10 cellular contexts compared by ENCODE assay signal in genomic region chr5:112492291-112492690, GRCh38.
DNase-seq lines count a peak whose midpoint lies in the region; ATAC-seq, FAIRE-seq and TF ChIP-seq lines count a peak whose summit lies in the region.
"Had no signal": no experiment of that assay in that cellular context is flagged by ENCODE, and none has a peak within 500 bp of the region (broad histone marks: within the 10 kb centered on the region; RNA-seq: fewer than 3 reads in every experiment).

No MANE protein-coding gene starts in this region.

- peak; percentile 11 to 18 for DNase-seq in SHP77 (lab: John Stamatoyannopoulos, UW)
- DNase-seq in SHP77 treated with DMSO at 0.1 percent for 48 hours (lab: John Stamatoyannopoulos, UW) = no peak
- DNase-seq in RCC 7860 (ENCODE audit: low spot score) = peak; percentile 48
- DNase-seq in dermis microvascular lymphatic vessel endothelial cell (ENCODE audit: low read depth in 2 of 2) = peak; percentile 12 to 73
- peak; percentile 40 for DNase-seq in mesenchymal stem cell
- DNase-seq in suprapubic skin (ENCODE audit: low spot score in 2 of 2) = no peak

- H3K27ac ChIP-seq in mesenchymal stem cell (ENCODE audit: low read length, poor library complexity, severe bottlenecking) (no peak overlapping the region), suprapubic skin (no peak overlapping the region)

- H3K4me3 ChIP-seq in mesenchymal stem cell (ENCODE audit: insufficient read depth in 1 of 2, low read depth in 1 of 2, low read length in 2 of 2) (no peak overlapping the region), suprapubic skin (no peak overlapping the region)

- peaks cover 0 to 17% of the 10 kb centered on the region in 2 experiments for H3K27me3 ChIP-seq in mesenchymal stem cell (ENCODE audit: control insufficient read depth in 1 of 2, insufficient read depth in 1 of 2, low read length in 2 of 2)
- no peaks in the 10 kb centered on the region for H3K27me3 ChIP-seq in suprapubic skin

- ATAC-seq in GM21529 (IDR thresholded peaks at IDR 0.05; ENCODE audit: unreplicated experiment) (peak; percentile 100), HG03575 (IDR thresholded peaks at IDR 0.05; ENCODE audit: extremely low read depth, insufficient number of reproducible peaks, low FRiP score, unreplicated experiment) (peak; percentile 82)

- WGBS in mesenchymal stem cell = 52% methylated on average over 7 of the region's 7 CpGs
- 15% methylated on average over 7 of the region's 7 CpGs for WGBS in suprapubic skin

- no peak overlapping the region for H2BK15ac ChIP-seq in mesenchymal stem cell (ENCODE audit: low read depth, poor library complexity, severe bottlenecking)

- no peak overlapping the region for H2BK5ac ChIP-seq in mesenchymal stem cell (ENCODE audit: low read depth, low read length, poor library complexity, severe bottlenecking)

- H4K8ac ChIP-seq in mesenchymal stem cell (ENCODE audit: low read length) = no peak overlapping the region

- no peak overlapping the region for H3K23ac ChIP-seq in mesenchymal stem cell (ENCODE audit: low read length in 2 of 2)

- peak; percentile 68 for FAIRE-seq in RCC 7860 (lab: Jason Lieb, UNC)
- FAIRE-seq: endometrium, G401.6 had no signal

- H3K14ac ChIP-seq in mesenchymal stem cell (ENCODE audit: low read length in 2 of 2) = no peak overlapping the region

- TF ChIP-seq EP300 in suprapubic skin (IDR thresholded peaks at IDR 0.05) = no peak

- TF ChIP-seq POLR2A in suprapubic skin (IDR thresholded peaks at IDR 0.05) = no peak

- no peak overlapping the region for H2BK12ac ChIP-seq in mesenchymal stem cell (ENCODE audit: low read length in 2 of 2)

- no peak overlapping the region for H3K4me2 ChIP-seq in mesenchymal stem cell (ENCODE audit: low read length, poor library complexity, severe bottlenecking)

- H4K91ac ChIP-seq in mesenchymal stem cell (ENCODE audit: low read length) = no peak overlapping the region

- TF ChIP-seq CTCF in suprapubic skin (IDR thresholded peaks at IDR 0.05) = peak in 1 of 2 donors; percentile 15

- no peaks in the 10 kb centered on the region for H3K36me3 ChIP-seq in mesenchymal stem cell (ENCODE audit: control insufficient read depth in 1 of 2, insufficient read depth in 2 of 2, low read depth in 1 of 2, low read length in 2 of 2)
- H3K36me3 ChIP-seq in suprapubic skin = no peaks in the 10 kb centered on the region

- H2AK5ac ChIP-seq in mesenchymal stem cell (ENCODE audit: low read length, severe bottlenecking) = no peak overlapping the region

- H3K4me1 ChIP-seq in mesenchymal stem cell (ENCODE audit: control insufficient read depth, insufficient read depth, low read depth, low read length) = no peaks in the 10 kb centered on the region
- no peaks in the 10 kb centered on the region for H3K4me1 ChIP-seq in suprapubic skin

- H2AFZ ChIP-seq in mesenchymal stem cell (ENCODE audit: low read depth, low read length) = no peak overlapping the region

- H2BK120ac ChIP-seq in mesenchymal stem cell (ENCODE audit: low read depth, low read length) = no peak overlapping the region

- H3K9me3 ChIP-seq in mesenchymal stem cell (ENCODE audit: control insufficient read depth, low read length) = no peaks in the 10 kb centered on the region
- H3K9me3 ChIP-seq in suprapubic skin = no peaks in the 10 kb centered on the region

- H3K79me1 ChIP-seq in mesenchymal stem cell (replicated peaks; ENCODE audit: low read length, poor library complexity, severe bottlenecking) = no peaks in the 10 kb centered on the region

- H3K18ac ChIP-seq in mesenchymal stem cell (ENCODE audit: low read depth in 1 of 2, low read length in 2 of 2) = no peak overlapping the region

- no peak overlapping the region for H3K9ac ChIP-seq in mesenchymal stem cell (ENCODE audit: low read length)

- no peak overlapping the region for H3K4ac ChIP-seq in mesenchymal stem cell (ENCODE audit: low read depth in 1 of 2, low read length in 2 of 2)

Comparison
In these comparisons a context has a peak if more than half of its experiments do, and no peak if none do; other contexts are left out.
1. DNase-seq: peak in SHP77 (2 of 2), RCC 7860 (single experiment), dermis microvascular lymphatic vessel endothelial cell (2 of 2) and mesenchymal stem cell (single experiment); none in SHP77 treated with DMSO at 0.1 percent for 48 hours (single experiment) and suprapubic skin (0 of 2).